In the genomic region with DNA sequence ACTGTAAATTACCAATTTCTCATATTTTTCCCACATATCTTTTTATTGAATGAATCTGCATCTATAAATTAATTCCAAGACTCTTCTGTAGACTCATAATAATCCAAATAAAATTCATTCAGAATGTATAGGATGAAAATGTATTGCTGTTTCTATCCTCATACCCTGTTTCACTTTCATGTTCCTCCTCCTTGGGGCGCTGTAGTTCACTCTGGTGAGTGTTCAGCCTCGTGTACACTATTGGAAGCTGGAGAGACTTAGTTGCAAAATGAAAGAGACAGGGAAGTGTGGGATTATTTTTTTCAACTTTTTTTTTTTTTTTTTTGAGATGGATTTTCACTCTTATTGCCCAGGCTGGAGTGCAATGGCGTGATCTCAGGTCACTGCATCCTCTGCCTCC, we compare ENCODE assay signal across 10 cellular contexts.
DNase-seq lines count a peak whose midpoint lies in the region; ATAC-seq, FAIRE-seq and TF ChIP-seq lines count a peak whose summit lies in the region.
"Had no signal": no experiment of that assay in that cellular context is flagged by ENCODE, and none has a peak within 500 bp of the region (broad histone marks: within the 10 kb centered on the region; RNA-seq: fewer than 3 reads in every experiment).

No MANE protein-coding gene starts in this region.

- H3K27ac ChIP-seq in HCT116 (ENCODE audit: low read depth, low read length) (no peak overlapping the region), RWPE2 (ENCODE audit: poor library complexity, severe bottlenecking) (no peak overlapping the region), pancreas (no peak overlapping the region)
- H3K27ac ChIP-seq: left ventricle myocardium inferior had no signal

- no peak overlapping the region for H2AFZ ChIP-seq in HCT116 (ENCODE audit: low read depth, low read length, poor library complexity, severe bottlenecking)

- BruUV-seq in HCT116 (replicated peaks; lab: Mats Ljungman, UMichigan), result no TSS peak

- H3K4me3 ChIP-seq in HCT116 (replicated peaks in 1 of 2; ENCODE audit: low read depth in 1 of 2, low read length in 2 of 2), result no peak overlapping the region
- H3K4me3 ChIP-seq in RWPE2 (ENCODE audit: severe bottlenecking), result no peak overlapping the region
- no peak overlapping the region for H3K4me3 ChIP-seq in pancreas
- H3K4me3 ChIP-seq: left ventricle myocardium inferior had no signal

- no peaks in the 10 kb centered on the region for H3K36me3 ChIP-seq in HCT116 (ENCODE audit: control insufficient read depth in 1 of 2, insufficient read depth in 2 of 2, low read length in 2 of 2)
- no peaks in the 10 kb centered on the region for H3K36me3 ChIP-seq in RWPE2 (ENCODE audit: low read depth)
- H3K36me3 ChIP-seq in pancreas, result no peaks in the 10 kb centered on the region
- H3K36me3 ChIP-seq: left ventricle myocardium inferior had no signal

- RAD21 ChIA-PET in HCT116 (lab: Charles Lee; ENCODE audit: low non-redundant PET in 1 of 2, low total read pairs in 2 of 2, uncharacterized antibody in 2 of 2, unreplicated experiment in 2 of 2), result no interaction called here

- DNase-seq in ELF-1 (ENCODE audit: low read depth, low spot score), result peak; percentile 5
- peak; percentile 7 for DNase-seq in HCT116 (ENCODE audit: low read depth, low spot score)
- no peak for DNase-seq in RWPE2 (ENCODE audit: low spot score)
- peak; percentile 3 for DNase-seq in iris pigment epithelial cell (ENCODE audit: low read depth)
- DNase-seq in pancreas, result no peak
- no peak for DNase-seq in retina
- no peak for DNase-seq in left colon
- no peak for DNase-seq in activated CD4-positive, alpha-beta T cell treated with anti-CD3 and anti-CD28 coated beads, Interleukin-2, amount 50 U/mL, for 4 hours
- DNase-seq: left ventricle myocardium inferior, T-helper 9 cell had no signal

- FAIRE-seq in pancreas (lab: Jason Lieb, UNC), result no peak

- H3K79me2 ChIP-seq in HCT116 (ENCODE audit: insufficient read depth, low read length), result no peaks in the 10 kb centered on the region

- 46 to 48% methylated on average over 3 of the region's 3 CpGs for whole genome bisulfite sequencing in pancreas, 2 donors

- H4K20me1 ChIP-seq in HCT116 (ENCODE audit: insufficient read depth), result no peaks in the 10 kb centered on the region

- TF ChIP-seq POLR2A in HCT116 (IDR thresholded peaks at IDR 0.05; ENCODE audit: borderline replicate concordance, extremely low read depth, insufficient read depth, insufficient read length), result no peak

- no peak overlapping the region for H3K9ac ChIP-seq in HCT116 (ENCODE audit: low read length)

- CTCF ChIA-PET in HCT116 (lab: Charles Lee), result interaction anchor here (0.5 to 0.8 kb wide), 2 partner anchors 9 to 25 kb away, joined by 3 read pairs; no protein-coding TSS in a partner anchor

- peak; percentile 43; the same call in 1 of the 2 replicates for TF ChIP-seq RAD21 in HCT116 (IDR thresholded peaks at IDR 0.05; ENCODE audit: low read depth)

- H3K4me2 ChIP-seq in HCT116 (ENCODE audit: low read length), result no peak overlapping the region

- H3K9me2 ChIP-seq in HCT116 (ENCODE audit: insufficient read depth), result no peaks in the 10 kb centered on the region

- ATAC-seq in HCT116 (peak; percentile 54; the same call in 1 of the 2 replicates), RWPE2 (ENCODE audit: low read depth) (no peak), pancreas (no peak), left colon (no peak)

- POLR2A ChIA-PET in HCT116 (lab: Charles Lee), result no interaction called here

- H3K9me3 ChIP-seq in HCT116 (ENCODE audit: control insufficient read depth in 1 of 2, insufficient read depth in 1 of 2, low read depth in 1 of 2, low read length in 2 of 2), result no peaks in the 10 kb centered on the region
- H3K9me3 ChIP-seq in RWPE2 (ENCODE audit: severe bottlenecking), result no peaks in the 10 kb centered on the region
- H3K9me3 ChIP-seq in pancreas, result no peaks in the 10 kb centered on the region

- H3K27me3 ChIP-seq in HCT116 (ENCODE audit: insufficient read depth, low read length) (no peaks in the 10 kb centered on the region), RWPE2 (ENCODE audit: insufficient read depth, poor library complexity, severe bottlenecking) (no peaks in the 10 kb centered on the region), pancreas (no peaks in the 10 kb centered on the region)

- no peaks in the 10 kb centered on the region for H3K4me1 ChIP-seq in HCT116 (ENCODE audit: control insufficient read depth in 1 of 2, insufficient read depth in 2 of 2, low read length in 2 of 2)
- no peaks in the 10 kb centered on the region for H3K4me1 ChIP-seq in RWPE2 (ENCODE audit: insufficient read depth, poor library complexity, severe bottlenecking)
- H3K4me1 ChIP-seq in pancreas, result no peaks in the 10 kb centered on the region
- H3K4me1 ChIP-seq: left ventricle myocardium inferior had no signal

- intact Hi-C loops in HCT116 (cut with micrococcal nuclease), result loop anchor here (5.0 to 10.0 kb wide), 4 partner anchors 846 to 1983 kb away; no protein-coding TSS in a partner anchor
- intact Hi-C loops in pancreas (cut with DNase I), result loop anchor here in 2 of 3 donors (10.0 kb wide), 2 partner anchors 426 to 436 kb away; no protein-coding TSS in a partner anchor
- intact Hi-C loops in left colon (cut with DNase I, micrococcal nuclease), result no loop called here

- TF ChIP-seq CTCF in HCT116 (IDR thresholded peaks at IDR 0.05 in 2 of 3, conservative IDR thresholded peaks at IDR 0.05 in 1 of 3; ENCODE audit: borderline replicate concordance in 1 of 3, insufficient read depth in 1 of 3, low read depth in 2 of 3, low read length in 2 of 3) (peak; percentile 16 to 54 (median 36); a peak in 4 of 6 replicates), RWPE2 (IDR thresholded peaks at IDR 0.05; ENCODE audit: poor library complexity, severe bottlenecking) (peak; percentile 33), pancreas (IDR thresholded peaks at IDR 0.05) (no peak)

TF ChIP-seq in HCT116, 20 proteins besides CTCF, POLR2A, EP300 and RAD21:
- no peak for TF ChIP-seq ELF1 (IDR thresholded peaks at IDR 0.05; ENCODE audit: borderline replicate concordance, low read depth)
- TF ChIP-seq, protein P1, sequence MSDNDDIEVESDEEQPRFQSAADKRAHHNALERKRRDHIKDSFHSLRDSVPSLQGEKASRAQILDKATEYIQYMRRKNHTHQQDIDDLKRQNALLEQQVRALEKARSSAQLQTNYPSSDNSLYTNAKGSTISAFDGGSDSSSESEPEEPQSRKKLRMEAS (IDR thresholded peaks at IDR 0.05), result no peak
- no peak for TF ChIP-seq SP1 (IDR thresholded peaks at IDR 0.05; ENCODE audit: low read depth)

Comparison
In these comparisons a context has a peak if more than half of its experiments do, and no peak if none do; other contexts are left out.
1. DNase-seq: peak in ELF-1 (single experiment), HCT116 (single experiment) and iris pigment epithelial cell (single experiment); none in RWPE2 (single experiment), pancreas (0 of 6), retina (single experiment), left colon (0 of 2) and activated CD4-positive, alpha-beta T cell treated with anti-CD3 and anti-CD28 coated beads, Interleukin-2, amount 50 U/mL, for 4 hours (0 of 2).
2. CTCF ChIP-seq: peak in HCT116 (3 of 3) and RWPE2 (single experiment); none in pancreas (0 of 4).
3. intact Hi-C loops: an anchor here in HCT116 (5.0 to 10.0 kb wide) and pancreas (10.0 kb wide); none called in left colon.